Comparison of ENCODE assay signal across 12 cellular contexts in the genomic region with DNA sequence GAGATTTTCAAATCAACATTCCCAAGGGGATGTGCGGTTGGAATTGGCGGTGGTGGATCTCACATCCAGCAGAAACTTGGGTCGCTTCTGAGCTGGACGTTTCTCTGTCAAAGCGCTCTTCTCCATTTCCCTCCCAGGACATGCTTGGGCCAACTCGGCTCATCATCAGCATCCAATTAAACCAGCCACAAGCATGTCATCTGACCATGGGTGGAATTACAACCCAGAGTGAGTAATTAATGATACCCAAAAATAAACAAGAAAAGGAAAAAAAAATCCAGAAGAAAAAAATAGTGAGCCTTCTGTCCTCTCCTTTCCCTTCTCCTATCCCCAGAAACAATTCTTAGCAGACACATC.
DNase-seq lines count a peak whose midpoint lies in the region; ATAC-seq, FAIRE-seq and TF ChIP-seq lines count a peak whose summit lies in the region.
"Had no signal": no experiment of that assay in that cellular context is flagged by ENCODE, and none has a peak within 500 bp of the region (broad histone marks: within the 10 kb centered on the region; RNA-seq: fewer than 3 reads in every experiment).

No MANE protein-coding gene starts in this region.

- H3K27ac Mint-ChIP-seq in stimulated activated effector memory CD8-positive, alpha-beta T cell treated with anti-CD3 and anti-CD28 coated beads, Interleukin-12 subunit alpha, Interleukin-12 subunit beta, amount 100 ng/mL, for 72 hours, result peak overlapping the region; percentile 13
- H3K27ac Mint-ChIP-seq in activated CD8-positive, alpha-beta T cell treated with anti-CD3 and anti-CD28 coated beads, Interleukin-2, amount 10 ng/mL, durations not matched to agents 7 days and 5 days, result no peak overlapping the region
- H3K27ac Mint-ChIP-seq in naive thymus-derived CD4-positive, alpha-beta T cell, result no peak overlapping the region

- WGBS in right cardiac atrium, result 53% methylated on average over 6 of the region's 6 CpGs

- intact Hi-C loops in right cardiac atrium (cut with DNase I), result loop anchor here in 1 of 4 donors (10.0 kb wide), 1 partner anchor 95 kb away; no protein-coding TSS in a partner anchor
- intact Hi-C loops in naive thymus-derived CD4-positive, alpha-beta T cell (cut with micrococcal nuclease), result no loop called here

- H3K27ac ChIP-seq in SJCRH30 (peak overlapping the region; percentile 83), right cardiac atrium (ENCODE audit: low read length) (peak overlapping the region; percentile 28)
- no peak overlapping the region for H3K27ac ChIP-seq in naive thymus-derived CD4-positive, alpha-beta T cell (ENCODE audit: low read depth, low read length)

- H3K9me3 Mint-ChIP-seq in stimulated activated effector memory CD8-positive, alpha-beta T cell treated with anti-CD3 and anti-CD28 coated beads, Interleukin-12 subunit alpha, Interleukin-12 subunit beta, amount 100 ng/mL, for 72 hours, result no peaks in the 10 kb centered on the region
- H3K9me3 Mint-ChIP-seq in activated CD8-positive, alpha-beta T cell treated with anti-CD3 and anti-CD28 coated beads, Interleukin-2, amount 10 ng/mL, durations not matched to agents 7 days and 5 days (ENCODE audit: insufficient read depth), result no peaks in the 10 kb centered on the region
- no peaks in the 10 kb centered on the region for H3K9me3 Mint-ChIP-seq in naive thymus-derived CD4-positive, alpha-beta T cell
- H3K9me3 Mint-ChIP-seq: naive B cell had no signal

- CTCF ChIA-PET in activated CD8-positive, alpha-beta T cell treated with anti-CD3 and anti-CD28 coated beads, Interleukin-2, amount 10 ng/mL, durations not matched to agents 7 days and 5 days (lab: Charles Lee), result interaction anchor here (0.9 to 1.1 kb wide), 2 partner anchors 11 to 53 kb away, joined by 3 read pairs; no protein-coding TSS in a partner anchor
- CTCF ChIA-PET in naive thymus-derived CD4-positive, alpha-beta T cell (lab: Charles Lee), result no interaction called here

- no peaks in the 10 kb centered on the region for H3K36me3 ChIP-seq in SJCRH30
- no peaks in the 10 kb centered on the region for H3K36me3 ChIP-seq in naive thymus-derived CD4-positive, alpha-beta T cell (ENCODE audit: control insufficient read depth in 2 of 3, insufficient read depth in 3 of 3, low read length in 3 of 3)

- H3K27me3 ChIP-seq in SJCRH30, result no peaks in the 10 kb centered on the region
- H3K27me3 ChIP-seq in right cardiac atrium (ENCODE audit: control insufficient read depth, insufficient read depth), result no peaks in the 10 kb centered on the region
- H3K27me3 ChIP-seq in naive thymus-derived CD4-positive, alpha-beta T cell (ENCODE audit: control insufficient read depth in 2 of 2, insufficient read depth in 2 of 2, low read length in 2 of 2), result no peaks in the 10 kb centered on the region

- H3K27me3 Mint-ChIP-seq in activated CD8-positive, alpha-beta T cell treated with anti-CD3 and anti-CD28 coated beads, Interleukin-2, amount 10 ng/mL, durations not matched to agents 7 days and 5 days (ENCODE audit: low read depth), result no peaks in the 10 kb centered on the region
- H3K27me3 Mint-ChIP-seq in naive thymus-derived CD4-positive, alpha-beta T cell, result no peaks in the 10 kb centered on the region
- H3K27me3 Mint-ChIP-seq: naive B cell had no signal

- no peak for FAIRE-seq in D721Med (lab: Jason Lieb, UNC)

- no peaks in the 10 kb centered on the region for H3K9me3 ChIP-seq in SJCRH30 (replicated peaks)
- no peaks in the 10 kb centered on the region for H3K9me3 ChIP-seq in right cardiac atrium (ENCODE audit: control insufficient read depth, low read length)
- H3K9me3 ChIP-seq in naive thymus-derived CD4-positive, alpha-beta T cell (ENCODE audit: control insufficient read depth in 2 of 3, low read length in 3 of 3), result no peaks in the 10 kb centered on the region

- no peak for TF ChIP-seq CTCF in D721Med (IDR thresholded peaks at IDR 0.05; ENCODE audit: insufficient read depth, missing control alignments)

- H3K4me3 Mint-ChIP-seq in stimulated activated effector memory CD8-positive, alpha-beta T cell treated with anti-CD3 and anti-CD28 coated beads, Interleukin-12 subunit alpha, Interleukin-12 subunit beta, amount 100 ng/mL, for 72 hours, result no peak overlapping the region
- H3K4me3 Mint-ChIP-seq in activated CD8-positive, alpha-beta T cell treated with anti-CD3 and anti-CD28 coated beads, Interleukin-2, amount 10 ng/mL, durations not matched to agents 7 days and 5 days, result no peak overlapping the region
- H3K4me3 Mint-ChIP-seq in naive thymus-derived CD4-positive, alpha-beta T cell, result no peak overlapping the region

- peaks cover 29% of the 10 kb centered on the region for H3K4me1 ChIP-seq in SJCRH30
- peaks cover 15% of the 10 kb centered on the region for H3K4me1 ChIP-seq in right cardiac atrium (ENCODE audit: control insufficient read depth, insufficient read depth, low read length)
- peaks cover 0 to 9% of the 10 kb centered on the region in 2 donors for H3K4me1 ChIP-seq in naive thymus-derived CD4-positive, alpha-beta T cell (ENCODE audit: control insufficient read depth in 2 of 2, insufficient read depth in 2 of 2, low read length in 2 of 2)

- H3K36me3 Mint-ChIP-seq in stimulated activated effector memory CD8-positive, alpha-beta T cell treated with anti-CD3 and anti-CD28 coated beads, Interleukin-12 subunit alpha, Interleukin-12 subunit beta, amount 100 ng/mL, for 72 hours, result no peaks in the 10 kb centered on the region
- peaks cover 5% of the 10 kb centered on the region for H3K36me3 Mint-ChIP-seq in activated CD8-positive, alpha-beta T cell treated with anti-CD3 and anti-CD28 coated beads, Interleukin-2, amount 10 ng/mL, durations not matched to agents 7 days and 5 days (ENCODE audit: low read depth)
- peaks cover 0 to 14% (median 2%) of the 10 kb centered on the region in 5 donors for H3K36me3 Mint-ChIP-seq in naive thymus-derived CD4-positive, alpha-beta T cell
- H3K36me3 Mint-ChIP-seq: naive B cell had no signal

- DNase-seq in EL, result peak; percentile 34
- DNase-seq in SJCRH30, result peak; percentile 9 to 24
- DNase-seq in right cardiac atrium, result no peak
- DNase-seq in stimulated activated effector memory CD8-positive, alpha-beta T cell treated with anti-CD3 and anti-CD28 coated beads, Interleukin-12 subunit alpha, Interleukin-12 subunit beta, amount 100 ng/mL, for 72 hours (ENCODE audit: low spot score in 2 of 2), result no peak
- no peak for DNase-seq in D721Med (ENCODE audit: insufficient read length, low spot score)
- DNase-seq in activated CD8-positive, alpha-beta T cell treated with anti-CD3 and anti-CD28 coated beads, Interleukin-2, amount 10 ng/mL, durations not matched to agents 7 days and 5 days, result no peak
- no peak for DNase-seq in iPS-NIHi7 (ENCODE audit: extremely low spot score)
- no peak for DNase-seq in naive thymus-derived CD4-positive, alpha-beta T cell
- DNase-seq: effector CD4-positive, alpha-beta T cell; MM.1S; naive B cell; stimulated activated CD4-positive, alpha-beta T cell treated with anti-CD3 and anti-CD28 coated beads, Interleukin-15, amount 100 ng/mL, for 24 hours had no signal

- H3K4me3 ChIP-seq in SJCRH30 (peak overlapping the region; percentile 17; the same call in 1 of the 2 replicates), right cardiac atrium (ENCODE audit: low read length) (no peak overlapping the region)
- no peak overlapping the region for H3K4me3 ChIP-seq in naive thymus-derived CD4-positive, alpha-beta T cell (ENCODE audit: low read length)

- POLR2A ChIA-PET in activated CD8-positive, alpha-beta T cell treated with anti-CD3 and anti-CD28 coated beads, Interleukin-2, amount 10 ng/mL, durations not matched to agents 7 days and 5 days (lab: Charles Lee), result no interaction called here
- POLR2A ChIA-PET in naive thymus-derived CD4-positive, alpha-beta T cell (lab: Charles Lee), result no interaction called here

- peaks cover 30% of the 10 kb centered on the region for H3K4me1 Mint-ChIP-seq in stimulated activated effector memory CD8-positive, alpha-beta T cell treated with anti-CD3 and anti-CD28 coated beads, Interleukin-12 subunit alpha, Interleukin-12 subunit beta, amount 100 ng/mL, for 72 hours
- peaks cover 42% of the 10 kb centered on the region for H3K4me1 Mint-ChIP-seq in activated CD8-positive, alpha-beta T cell treated with anti-CD3 and anti-CD28 coated beads, Interleukin-2, amount 10 ng/mL, durations not matched to agents 7 days and 5 days (ENCODE audit: low read depth)
- H3K4me1 Mint-ChIP-seq in naive thymus-derived CD4-positive, alpha-beta T cell, result peaks cover 24 to 47% (median 30%) of the 10 kb centered on the region in 7 donors

- ATAC-seq in right cardiac atrium, result no peak
- ATAC-seq in stimulated activated effector memory CD8-positive, alpha-beta T cell treated with anti-CD3 and anti-CD28 coated beads, Interleukin-12 subunit alpha, Interleukin-12 subunit beta, amount 100 ng/mL, for 72 hours, result no peak
- ATAC-seq in activated CD8-positive, alpha-beta T cell treated with anti-CD3 and anti-CD28 coated beads, Interleukin-2, amount 10 ng/mL, durations not matched to agents 7 days and 5 days, result no peak
- ATAC-seq in naive thymus-derived CD4-positive, alpha-beta T cell, result no peak

Comparison
In these comparisons a context has a peak if more than half of its experiments do, and no peak if none do; other contexts are left out.
1. DNase-seq: peak in EL (single experiment) and SJCRH30 (2 of 2); none in right cardiac atrium (0 of 3), stimulated activated effector memory CD8-positive, alpha-beta T cell treated with anti-CD3 and anti-CD28 coated beads, Interleukin-12 subunit alpha, Interleukin-12 subunit beta, amount 100 ng/mL, for 72 hours (0 of 2), D721Med (single experiment), activated CD8-positive, alpha-beta T cell treated with anti-CD3 and anti-CD28 coated beads, Interleukin-2, amount 10 ng/mL, durations not matched to agents 7 days and 5 days (single experiment), iPS-NIHi7 (single experiment) and naive thymus-derived CD4-positive, alpha-beta T cell (0 of 9).